26 cellular contexts compared by ENCODE assay signal in the genomic region with DNA sequence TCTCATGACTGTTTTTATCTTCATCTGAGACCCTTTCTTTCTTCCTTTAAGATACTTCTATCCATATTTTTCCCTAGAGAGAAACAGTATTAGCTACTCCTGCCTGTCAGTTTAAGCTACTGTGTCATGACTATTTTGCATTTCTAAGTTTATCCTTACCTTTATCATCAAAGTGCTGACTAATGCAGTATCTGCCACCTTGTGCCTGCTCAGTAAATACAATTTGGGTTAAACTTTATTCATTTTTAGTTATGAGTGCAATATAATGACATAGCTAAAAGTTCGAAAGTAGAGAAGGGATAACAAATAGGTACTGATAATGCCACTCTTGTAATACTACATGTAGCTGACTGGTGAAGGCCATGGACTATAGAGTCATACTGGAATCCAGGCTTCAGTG.
"Had no signal": no experiment of that assay in that cellular context is flagged by ENCODE, and none has a peak within 500 bp of the region (broad histone marks: within the 10 kb centered on the region; RNA-seq: fewer than 3 reads in every experiment).

No MANE protein-coding gene starts in this region.

- H3K9me3 ChIP-seq: adrenal gland, left ventricle myocardium inferior, upper lobe of right lung had no signal

- H3K27ac ChIP-seq: adrenal gland, left ventricle myocardium inferior, upper lobe of right lung had no signal

- ATAC-seq: activated CD4-positive, alpha-beta T cell treated with anti-CD3 and anti-CD28 coated beads for 36 hours; activated CD8-positive, alpha-beta memory T cell treated with anti-CD3 and anti-CD28 coated beads, Interleukin-2, amount 10 ng/mL, durations not matched to agents 7 days and 5 days; activated CD8-positive, alpha-beta T cell treated with anti-CD3 and anti-CD28 coated beads, Interleukin-2, amount 10 ng/mL, durations not matched to agents 7 days and 5 days; activated T-cell treated with anti-CD3 and anti-CD28 coated beads, Interleukin-2, amount 50 U/mL, for 72 hours; esophagus mucosa; natural killer cell treated with Interleukin-12 subunit alpha and Interleukin-12 subunit beta and Interleukin-15 and Interleukin-18, amount 100 ng/mL, for 72 hours; stimulated activated memory B cell treated with anti-CD40 and anti-IgM and Interleukin-4, amounts not matched to agents 10 μg/mL and 1 μg/mL and 100 μg/mL, for 72 hours; stimulated activated naive CD8-positive, alpha-beta T cell treated with anti-CD3 and anti-CD28 coated beads, Interleukin-15, amount 100 ng/mL, for 72 hours; upper lobe of right lung had no signal

- DNase-seq: activated CD4-positive, alpha-beta T cell treated with anti-CD3 and anti-CD28 coated beads for 36 hours; activated CD4-positive, CD25-positive, alpha-beta regulatory T cell; activated CD8-positive, alpha-beta memory T cell treated with anti-CD3 and anti-CD28 coated beads, Interleukin-2, amount 10 ng/mL, durations not matched to agents 7 days and 5 days; activated CD8-positive, alpha-beta T cell treated with anti-CD3 and anti-CD28 coated beads, Interleukin-2, amount 10 ng/mL, durations not matched to agents 7 days and 5 days; activated naive CD4-positive, alpha-beta T cell; activated naive CD8-positive, alpha-beta T cell treated with anti-CD3 and anti-CD28 coated beads for 36 hours; activated T-cell treated with anti-CD3 and anti-CD28 coated beads, Interleukin-2, amount 50 U/mL, for 72 hours; adrenal gland; cortex of kidney; endodermal cell; foreskin melanocyte; left ventricle myocardium inferior; mesendoderm; stimulated activated CD4-positive, alpha-beta T cell treated with anti-CD3 and anti-CD28 coated beads, Interleukin-1b, Interleukin-23, amount 100 ng/mL, for 48 hours; stimulated activated CD4-positive, alpha-beta T cell treated with anti-CD3 and anti-CD28 coated beads, Interleukin-4, amount 100 ng/mL, for 4 hours; stimulated activated CD8-positive, alpha-beta memory T cell treated with anti-CD3 and anti-CD28 coated beads, Interleukin-4, amount 100 ng/mL, for 48 hours; stimulated activated naive CD8-positive, alpha-beta T cell treated with anti-CD3 and anti-CD28 coated beads, Interleukin-15, amount 100 ng/mL, for 72 hours; substantia nigra; upper lobe of right lung had no signal

- H3K4me3 ChIP-seq: adrenal gland, left ventricle myocardium inferior, lung, smooth muscle cell, upper lobe of right lung had no signal

- H3K36me3 ChIP-seq: adrenal gland, left ventricle myocardium inferior, upper lobe of right lung had no signal

- H3K4me2 ChIP-seq: smooth muscle cell had no signal

- FAIRE-seq: astrocyte, islet of Langerhans had no signal

- H3K27me3 ChIP-seq: adrenal gland, upper lobe of right lung had no signal
